Comparison of ENCODE assay signal across 9 cellular contexts in genomic region chr17:70259400-70259799, GRCh38.
"Had no signal": no experiment of that assay in that cellular context is flagged by ENCODE, and none has a peak within 500 bp of the region (broad histone marks: within the 10 kb centered on the region; RNA-seq: fewer than 3 reads in every experiment).

No MANE protein-coding gene starts in this region.

- DNase-seq: GM23248, GOT3, H7, HFFc6 had no signal

- H3K27me3 Mint-ChIP-seq: IgD-negative memory B cell had no signal

- H3K4me1 ChIP-seq: HAP-1 had no signal

- H2AFZ ChIP-seq: GM23248 had no signal

- ATAC-seq: HCT116, HepG2 had no signal

- H3K9ac ChIP-seq: GM23248 had no signal

- H3K4me3 ChIP-seq: GM23248, HAP-1 had no signal

- H3K36me3 ChIP-seq: HAP-1 had no signal

- H3K36me3 Mint-ChIP-seq: IgD-negative memory B cell had no signal

- H3K27ac ChIP-seq: GM23248, HL-60 had no signal

- H3K4me3 Mint-ChIP-seq: HFFc6, IgD-negative memory B cell had no signal

- H3K4me1 Mint-ChIP-seq: IgD-negative memory B cell had no signal

- H3K9me3 ChIP-seq: HAP-1 had no signal

- H3K27ac Mint-ChIP-seq: HFFc6, IgD-negative memory B cell had no signal
